16 cellular contexts compared by ENCODE assay signal in genomic region chr15:23690015-23690414, GRCh38. TPM values are rescaled to one million over a fixed set of nuclear protein-coding genes. Genes with fewer than 3 reads are reported as not detected.
"Had no signal": no experiment of that assay in that cellular context is flagged by ENCODE, and none has a peak within 500 bp of the region (broad histone marks: within the 10 kb centered on the region; RNA-seq: fewer than 3 reads in every experiment).

No MANE protein-coding gene starts in this region.

- H3K27me3 ChIP-seq: pancreas had no signal

- DNase-seq: activated CD4-positive, alpha-beta T cell treated with anti-CD3 and anti-CD28 coated beads for 48 hours; activated CD8-positive, alpha-beta T cell treated with anti-CD3 and anti-CD28 coated beads, Interleukin-2, amount 10 ng/mL, durations not matched to agents 7 days and 5 days; activated naive CD4-positive, alpha-beta T cell; activated naive CD8-positive, alpha-beta T cell treated with anti-CD3 and anti-CD28 coated beads, Interleukin-2, amount 50 U/mL, for 24 hours; effector CD8-positive, alpha-beta T cell; foreskin melanocyte; kidney; naive B cell; stimulated activated CD4-positive, alpha-beta T cell treated with anti-CD3 and anti-CD28 coated beads, Interleukin-1b, Interleukin-23, amount 100 ng/mL, for 48 hours; trophoblast cell had no signal

- H3K27ac Mint-ChIP-seq: activated CD8-positive, alpha-beta T cell treated with anti-CD3 and anti-CD28 coated beads, Interleukin-2, amount 10 ng/mL, durations not matched to agents 7 days and 5 days; activated naive CD8-positive, alpha-beta T cell treated with anti-CD3 and anti-CD28 coated beads, Interleukin-2, amount 50 U/mL, for 24 hours; activated T-helper 1 cell treated with anti-CD3 and anti-CD28 coated beads, Interleukin-12 subunit alpha, Interleukin-12 subunit beta, Interleukin-2, Interleukin-4 antibody, amounts not matched to agents 30 ng/mL and 10 ng/mL and 1 ng/mL, durations not matched to agents 14 hours and 24 hours and 36 hours; naive B cell; stimulated activated memory B cell treated with anti-CD40 and anti-IgM and Interleukin-4, amounts not matched to agents 10 μg/mL and 1 μg/mL and 100 μg/mL, for 72 hours; T-helper 1 cell treated with Interleukin-12 subunit alpha and Interleukin-12 subunit beta and Interleukin-4 antibody, amounts not matched to agents 30 μg/mL and 1 μg/mL, for 36 hours; WTC11 had no signal

- H3K36me3 ChIP-seq: pancreas had no signal

- H3K9me3 Mint-ChIP-seq: activated naive CD8-positive, alpha-beta T cell treated with anti-CD3 and anti-CD28 coated beads, Interleukin-2, amount 50 U/mL, for 24 hours had no signal

- ATAC-seq: activated CD8-positive, alpha-beta T cell treated with anti-CD3 and anti-CD28 coated beads, Interleukin-2, amount 10 ng/mL, durations not matched to agents 7 days and 5 days; activated naive CD8-positive, alpha-beta T cell treated with anti-CD3 and anti-CD28 coated beads, Interleukin-2, amount 50 U/mL, for 24 hours had no signal

- H3K27me3 Mint-ChIP-seq: naive B cell; stimulated activated memory B cell treated with anti-CD40 and anti-IgM and Interleukin-4, amounts not matched to agents 10 μg/mL and 1 μg/mL and 100 μg/mL, for 72 hours had no signal

- H3K36me3 Mint-ChIP-seq: naive B cell; stimulated activated memory B cell treated with anti-CD40 and anti-IgM and Interleukin-4, amounts not matched to agents 10 μg/mL and 1 μg/mL and 100 μg/mL, for 72 hours had no signal

- H3K4me1 Mint-ChIP-seq: activated naive CD8-positive, alpha-beta T cell treated with anti-CD3 and anti-CD28 coated beads, Interleukin-2, amount 50 U/mL, for 24 hours; naive B cell; stimulated activated memory B cell treated with anti-CD40 and anti-IgM and Interleukin-4, amounts not matched to agents 10 μg/mL and 1 μg/mL and 100 μg/mL, for 72 hours had no signal

- H3K9me3 ChIP-seq: pancreas had no signal

- H3K4me3 ChIP-seq: coronary artery, pancreas had no signal

- H3K4me3 Mint-ChIP-seq: activated CD8-positive, alpha-beta T cell treated with anti-CD3 and anti-CD28 coated beads, Interleukin-2, amount 10 ng/mL, durations not matched to agents 7 days and 5 days; activated naive CD8-positive, alpha-beta T cell treated with anti-CD3 and anti-CD28 coated beads, Interleukin-2, amount 50 U/mL, for 24 hours; activated T-helper 1 cell treated with anti-CD3 and anti-CD28 coated beads, Interleukin-12 subunit alpha, Interleukin-12 subunit beta, Interleukin-2, Interleukin-4 antibody, amounts not matched to agents 30 ng/mL and 10 ng/mL and 1 ng/mL, durations not matched to agents 14 hours and 24 hours and 36 hours; stimulated activated memory B cell treated with anti-CD40 and anti-IgM and Interleukin-4, amounts not matched to agents 10 μg/mL and 1 μg/mL and 100 μg/mL, for 72 hours; T-helper 1 cell treated with Interleukin-12 subunit alpha and Interleukin-12 subunit beta and Interleukin-4 antibody, amounts not matched to agents 30 μg/mL and 1 μg/mL, for 36 hours; WTC11 had no signal

RNA-seq across cellular contexts. Expression of gene MAGEL2, which starts 42.3 kb away (rescaled TPM):
- total RNA-seq: activated CD8-positive, alpha-beta T cell treated with anti-CD3 and anti-CD28 coated beads, Interleukin-2, amount 10 ng/mL, durations not matched to agents 7 days and 5 days; activated T-helper 1 cell treated with anti-CD3 and anti-CD28 coated beads, Interleukin-12 subunit alpha, Interleukin-12 subunit beta, Interleukin-2, Interleukin-4 antibody, amounts not matched to agents 30 ng/mL and 10 ng/mL and 1 ng/mL, durations not matched to agents 14 hours and 24 hours and 36 hours had no signal
